Comparison of ENCODE assay signal across 1 cellular context in the genomic region with DNA sequence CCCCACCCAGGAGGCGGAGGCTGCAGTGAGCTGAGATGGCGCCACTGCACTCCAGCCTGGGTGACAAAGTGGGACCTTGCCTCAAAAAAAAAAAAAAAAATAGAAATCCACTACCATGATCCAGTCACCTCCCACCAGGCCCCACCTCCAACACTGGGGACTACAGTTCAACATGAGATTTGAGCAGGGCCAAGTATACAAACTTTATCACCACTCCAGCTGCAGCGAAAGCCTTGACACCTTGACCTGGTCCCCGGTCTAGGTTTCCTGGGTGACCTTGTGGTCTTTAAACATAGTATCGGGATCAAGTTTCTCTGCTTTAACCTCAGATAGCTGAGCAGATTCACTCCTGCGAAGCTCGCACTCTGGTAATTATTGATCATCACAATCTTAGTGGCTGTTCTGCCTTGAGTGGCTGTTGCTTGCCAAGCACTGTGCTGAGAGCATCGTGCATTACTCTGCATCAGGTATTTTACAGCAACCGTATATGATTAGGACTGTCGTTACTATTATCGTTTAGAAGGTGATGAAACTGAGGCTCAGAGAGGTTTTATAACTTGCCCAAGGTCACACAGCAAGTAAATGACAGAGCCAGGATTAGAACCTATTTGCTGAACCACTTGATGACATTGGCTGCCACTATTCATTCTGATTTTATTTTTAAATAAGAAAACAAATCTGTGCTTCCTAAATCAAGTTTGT.
TF ChIP-seq lines count a peak whose summit lies in the region.

No MANE protein-coding gene starts in this region.

TF ChIP-seq in neural cell, 6 proteins besides CTCF, POLR2A, EP300 and RAD21:
- TF ChIP-seq MXI1 (conservative IDR thresholded peaks at IDR 0.05; ENCODE audit: poor library complexity, severe bottlenecking), result no peak
- no peak for TF ChIP-seq EZH2 (IDR thresholded peaks at IDR 0.05; ENCODE audit: borderline replicate concordance, insufficient read depth, low read length, poor library complexity, severe bottlenecking)
- no peak for TF ChIP-seq POLR2AphosphoS5 (IDR thresholded peaks at IDR 0.05)
- TF ChIP-seq, protein P1, sequence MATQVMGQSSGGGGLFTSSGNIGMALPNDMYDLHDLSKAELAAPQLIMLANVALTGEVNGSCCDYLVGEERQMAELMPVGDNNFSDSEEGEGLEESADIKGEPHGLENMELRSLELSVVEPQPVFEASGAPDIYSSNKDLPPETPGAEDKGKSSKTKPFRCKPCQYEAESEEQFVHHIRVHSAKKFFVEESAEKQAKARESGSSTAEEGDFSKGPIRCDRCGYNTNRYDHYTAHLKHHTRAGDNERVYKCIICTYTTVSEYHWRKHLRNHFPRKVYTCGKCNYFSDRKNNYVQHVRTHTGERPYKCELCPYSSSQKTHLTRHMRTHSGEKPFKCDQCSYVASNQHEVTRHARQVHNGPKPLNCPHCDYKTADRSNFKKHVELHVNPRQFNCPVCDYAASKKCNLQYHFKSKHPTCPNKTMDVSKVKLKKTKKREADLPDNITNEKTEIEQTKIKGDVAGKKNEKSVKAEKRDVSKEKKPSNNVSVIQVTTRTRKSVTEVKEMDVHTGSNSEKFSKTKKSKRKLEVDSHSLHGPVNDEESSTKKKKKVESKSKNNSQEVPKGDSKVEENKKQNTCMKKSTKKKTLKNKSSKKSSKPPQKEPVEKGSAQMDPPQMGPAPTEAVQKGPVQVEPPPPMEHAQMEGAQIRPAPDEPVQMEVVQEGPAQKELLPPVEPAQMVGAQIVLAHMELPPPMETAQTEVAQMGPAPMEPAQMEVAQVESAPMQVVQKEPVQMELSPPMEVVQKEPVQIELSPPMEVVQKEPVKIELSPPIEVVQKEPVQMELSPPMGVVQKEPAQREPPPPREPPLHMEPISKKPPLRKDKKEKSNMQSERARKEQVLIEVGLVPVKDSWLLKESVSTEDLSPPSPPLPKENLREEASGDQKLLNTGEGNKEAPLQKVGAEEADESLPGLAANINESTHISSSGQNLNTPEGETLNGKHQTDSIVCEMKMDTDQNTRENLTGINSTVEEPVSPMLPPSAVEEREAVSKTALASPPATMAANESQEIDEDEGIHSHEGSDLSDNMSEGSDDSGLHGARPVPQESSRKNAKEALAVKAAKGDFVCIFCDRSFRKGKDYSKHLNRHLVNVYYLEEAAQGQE (IDR thresholded peaks at IDR 0.05; ENCODE audit: borderline replicate concordance), result no peak
- no peak for TF ChIP-seq SMC3 (conservative IDR thresholded peaks at IDR 0.05; ENCODE audit: poor library complexity)
